In the genomic region with DNA sequence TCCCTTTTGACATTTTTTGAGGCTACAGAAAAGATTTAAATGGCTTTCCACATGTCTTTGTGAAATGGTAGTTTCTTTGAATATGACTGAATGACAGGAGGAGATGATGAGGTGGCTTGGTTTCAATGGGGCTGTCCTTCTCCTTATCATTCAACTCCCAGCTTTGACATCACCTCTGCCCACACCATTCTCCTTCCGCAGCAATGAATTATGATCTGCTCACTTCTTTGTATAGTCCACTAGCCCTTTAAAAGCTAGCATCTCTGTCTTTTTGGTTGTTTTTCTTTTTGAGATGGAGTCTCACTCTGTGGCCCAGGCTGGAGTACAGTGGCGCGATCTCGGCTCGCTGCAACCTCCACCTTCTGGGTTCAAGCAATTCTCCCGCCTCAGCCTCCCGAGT, we compare ENCODE assay signal across 37 cellular contexts.
"Had no signal": no experiment of that assay in that cellular context is flagged by ENCODE, and none has a peak within 500 bp of the region (broad histone marks: within the 10 kb centered on the region; RNA-seq: fewer than 3 reads in every experiment).

No MANE protein-coding gene starts in this region.

- FAIRE-seq: bronchial epithelial cell had no signal

- H3K27ac ChIP-seq: ascending aorta, cardiac muscle cell, colonic mucosa, WERI-Rb-1 had no signal

- H3K9me3 Mint-ChIP-seq: activated B cell treated with CpG ODN at 0.5 μM for 24 hours; activated CD4-positive, alpha-beta memory T cell treated with anti-CD3 and anti-CD28 coated beads for 36 hours; activated CD4-positive, alpha-beta T cell treated with anti-CD3 and anti-CD28 coated beads, Interleukin-2, amount 10 ng/mL, durations not matched to agents 24 days and 14 days; activated naive CD4-positive, alpha-beta T cell treated with anti-CD3 and anti-CD28 coated beads, Interleukin-2, amount 10 ng/mL, durations not matched to agents 7 days and 5 days; activated naive CD4-positive, alpha-beta T cell treated with anti-CD3 and anti-CD28 coated beads, Interleukin-2, amount 50 U/mL, for 24 hours; activated naive CD8-positive, alpha-beta T cell treated with anti-CD3 and anti-CD28 coated beads, Interleukin-2, amount 10 ng/mL, durations not matched to agents 7 days and 5 days; activated naive CD8-positive, alpha-beta T cell treated with anti-CD3 and anti-CD28 coated beads, Interleukin-2, amount 50 U/mL, for 24 hours; activated T-cell treated with anti-CD3 and anti-CD28 coated beads, Interleukin-2, amount 50 U/mL, for 24 hours; activated T-helper 2 cell treated with anti-CD3 and anti-CD28 coated beads, Interferon-gamma antibody, Interleukin-2, Interleukin-4, amounts not matched to agents 10 μg/mL and 5 μg/mL and 100 μg/mL, durations not matched to agents 14 hours and 24 hours and 36 hours; central memory CD8-positive, alpha-beta T cell; T-helper 1 cell treated with Interleukin-12 subunit alpha and Interleukin-12 subunit beta and Interleukin-4 antibody, amounts not matched to agents 30 μg/mL and 1 μg/mL, for 36 hours; T-helper 2 cell treated with Interferon-gamma antibody and Interleukin-4, amounts not matched to agents 5 μg/mL and 100 μg/mL, for 36 hours had no signal

- H3K4me1 Mint-ChIP-seq: activated B cell treated with CpG ODN at 0.5 μM for 24 hours; activated CD4-positive, alpha-beta T cell treated with anti-CD3 and anti-CD28 coated beads, Interleukin-2, amount 10 ng/mL, durations not matched to agents 24 days and 14 days; activated CD8-positive, alpha-beta memory T cell treated with anti-CD3 and anti-CD28 coated beads, Interleukin-2, amount 10 ng/mL, durations not matched to agents 7 days and 5 days; activated naive CD4-positive, alpha-beta T cell treated with anti-CD3 and anti-CD28 coated beads, Interleukin-2, amount 10 ng/mL, durations not matched to agents 7 days and 5 days; activated naive CD4-positive, alpha-beta T cell treated with anti-CD3 and anti-CD28 coated beads, Interleukin-2, amount 50 U/mL, for 24 hours; activated naive CD8-positive, alpha-beta T cell treated with anti-CD3 and anti-CD28 coated beads, Interleukin-2, amount 10 ng/mL, durations not matched to agents 7 days and 5 days; activated naive CD8-positive, alpha-beta T cell treated with anti-CD3 and anti-CD28 coated beads, Interleukin-2, amount 50 U/mL, for 24 hours; brain; central memory CD8-positive, alpha-beta T cell had no signal

- H3K4me3 ChIP-seq: ascending aorta, cardiac muscle cell, colonic mucosa had no signal

- H3K27me3 Mint-ChIP-seq: activated naive CD4-positive, alpha-beta T cell treated with anti-CD3 and anti-CD28 coated beads, Interleukin-2, amount 50 U/mL, for 24 hours; activated naive CD8-positive, alpha-beta T cell treated with anti-CD3 and anti-CD28 coated beads, Interleukin-2, amount 50 U/mL, for 24 hours; activated T-cell treated with anti-CD3 and anti-CD28 coated beads, Interleukin-2, amount 50 U/mL, for 24 hours had no signal

- H3K36me3 Mint-ChIP-seq: activated CD4-positive, alpha-beta memory T cell treated with anti-CD3 and anti-CD28 coated beads for 36 hours; activated CD8-positive, alpha-beta memory T cell treated with anti-CD3 and anti-CD28 coated beads, Interleukin-2, amount 10 ng/mL, durations not matched to agents 7 days and 5 days; activated naive CD4-positive, alpha-beta T cell treated with anti-CD3 and anti-CD28 coated beads, Interleukin-2, amount 10 ng/mL, durations not matched to agents 7 days and 5 days; activated naive CD4-positive, alpha-beta T cell treated with anti-CD3 and anti-CD28 coated beads, Interleukin-2, amount 50 U/mL, for 24 hours; activated naive CD8-positive, alpha-beta T cell; activated naive CD8-positive, alpha-beta T cell treated with anti-CD3 and anti-CD28 coated beads, Interleukin-2, amount 10 ng/mL, durations not matched to agents 7 days and 5 days; brain had no signal

- H3K4me3 Mint-ChIP-seq: activated B cell treated with CpG ODN at 0.5 μM for 24 hours; activated CD4-positive, alpha-beta memory T cell treated with anti-CD3 and anti-CD28 coated beads for 36 hours; activated CD4-positive, alpha-beta T cell treated with anti-CD3 and anti-CD28 coated beads, Interleukin-2, amount 10 ng/mL, durations not matched to agents 24 days and 14 days; activated CD8-positive, alpha-beta memory T cell treated with anti-CD3 and anti-CD28 coated beads, Interleukin-2, amount 10 ng/mL, durations not matched to agents 7 days and 5 days; activated CD8-positive, alpha-beta T cell treated with anti-CD3 and anti-CD28 coated beads, Interleukin-2, amount 10 ng/mL, durations not matched to agents 7 days and 5 days; activated naive CD4-positive, alpha-beta T cell treated with anti-CD3 and anti-CD28 coated beads, Interleukin-2, amount 10 ng/mL, durations not matched to agents 7 days and 5 days; activated naive CD4-positive, alpha-beta T cell treated with anti-CD3 and anti-CD28 coated beads, Interleukin-2, amount 50 U/mL, for 24 hours; activated naive CD8-positive, alpha-beta T cell; activated naive CD8-positive, alpha-beta T cell treated with anti-CD3 and anti-CD28 coated beads, Interleukin-2, amount 10 ng/mL, durations not matched to agents 7 days and 5 days; activated naive CD8-positive, alpha-beta T cell treated with anti-CD3 and anti-CD28 coated beads, Interleukin-2, amount 50 U/mL, for 24 hours; activated T-cell treated with anti-CD3 and anti-CD28 coated beads, Interleukin-2, amount 50 U/mL, for 24 hours; brain; central memory CD8-positive, alpha-beta T cell; T-helper 1 cell treated with Interleukin-12 subunit alpha and Interleukin-12 subunit beta and Interleukin-4 antibody, amounts not matched to agents 30 μg/mL and 1 μg/mL, for 36 hours; T-helper 2 cell treated with Interferon-gamma antibody and Interleukin-4, amounts not matched to agents 5 μg/mL and 100 μg/mL, for 36 hours had no signal

- H3K27me3 ChIP-seq: ascending aorta, cardiac muscle cell, colonic mucosa had no signal

- H3K4me1 ChIP-seq: ascending aorta, colonic mucosa had no signal

- H3K27ac Mint-ChIP-seq: activated B cell treated with CpG ODN at 0.5 μM for 24 hours; activated CD4-positive, alpha-beta memory T cell treated with anti-CD3 and anti-CD28 coated beads for 36 hours; activated CD4-positive, alpha-beta T cell treated with anti-CD3 and anti-CD28 coated beads, Interleukin-2, amount 10 ng/mL, durations not matched to agents 24 days and 14 days; activated CD8-positive, alpha-beta memory T cell treated with anti-CD3 and anti-CD28 coated beads, Interleukin-2, amount 10 ng/mL, durations not matched to agents 7 days and 5 days; activated CD8-positive, alpha-beta T cell treated with anti-CD3 and anti-CD28 coated beads, Interleukin-2, amount 10 ng/mL, durations not matched to agents 7 days and 5 days; activated naive CD4-positive, alpha-beta T cell treated with anti-CD3 and anti-CD28 coated beads, Interleukin-2, amount 10 ng/mL, durations not matched to agents 7 days and 5 days; activated naive CD4-positive, alpha-beta T cell treated with anti-CD3 and anti-CD28 coated beads, Interleukin-2, amount 50 U/mL, for 24 hours; activated naive CD8-positive, alpha-beta T cell; activated naive CD8-positive, alpha-beta T cell treated with anti-CD3 and anti-CD28 coated beads, Interleukin-2, amount 10 ng/mL, durations not matched to agents 7 days and 5 days; activated naive CD8-positive, alpha-beta T cell treated with anti-CD3 and anti-CD28 coated beads, Interleukin-2, amount 50 U/mL, for 24 hours; activated T-cell treated with anti-CD3 and anti-CD28 coated beads, Interleukin-2, amount 50 U/mL, for 24 hours; activated T-helper 2 cell treated with anti-CD3 and anti-CD28 coated beads, Interferon-gamma antibody, Interleukin-2, Interleukin-4, amounts not matched to agents 10 μg/mL and 5 μg/mL and 100 μg/mL, durations not matched to agents 14 hours and 24 hours and 36 hours; brain; T-helper 1 cell treated with Interleukin-12 subunit alpha and Interleukin-12 subunit beta and Interleukin-4 antibody, amounts not matched to agents 30 μg/mL and 1 μg/mL, for 36 hours; T-helper 2 cell treated with Interferon-gamma antibody and Interleukin-4, amounts not matched to agents 5 μg/mL and 100 μg/mL, for 36 hours had no signal

- H3K9me3 ChIP-seq: ascending aorta, colonic mucosa had no signal

- ATAC-seq: activated CD8-positive, alpha-beta memory T cell treated with anti-CD3 and anti-CD28 coated beads, Interleukin-2, amount 10 ng/mL, durations not matched to agents 7 days and 5 days; activated CD8-positive, alpha-beta T cell treated with anti-CD3 and anti-CD28 coated beads, Interleukin-2, amount 10 ng/mL, durations not matched to agents 7 days and 5 days; activated naive CD8-positive, alpha-beta T cell treated with anti-CD3 and anti-CD28 coated beads, Interleukin-2, amount 50 U/mL, for 24 hours had no signal

- H3K36me3 ChIP-seq: ascending aorta, cardiac muscle cell, colonic mucosa, WERI-Rb-1 had no signal

- DNase-seq: activated B cell treated with CpG ODN at 0.5 μM for 24 hours; activated CD4-positive, alpha-beta memory T cell treated with anti-CD3 and anti-CD28 coated beads for 36 hours; activated CD4-positive, alpha-beta T cell treated with anti-CD3 and anti-CD28 coated beads for 4 hours; activated CD4-positive, alpha-beta T cell treated with anti-CD3 and anti-CD28 coated beads, Interleukin-2, amount 10 ng/mL, durations not matched to agents 24 days and 14 days; activated CD4-positive, alpha-beta T cell treated with anti-CD3 and anti-CD28 coated beads, Interleukin-2, amount 50 U/mL, for 1 hour; activated CD4-positive, alpha-beta T cell treated with anti-CD3 and anti-CD28 coated beads, Interleukin-2, amount 50 U/mL, for 4 hours; activated CD4-positive, CD25-positive, alpha-beta regulatory T cell treated with anti-CD3 and anti-CD28 coated beads, Interleukin-2, amount 50 U/mL, for 72 hours; activated CD8-positive, alpha-beta memory T cell treated with anti-CD3 and anti-CD28 coated beads for 24 hours; activated CD8-positive, alpha-beta memory T cell treated with anti-CD3 and anti-CD28 coated beads, Interleukin-2, amount 10 ng/mL, durations not matched to agents 7 days and 5 days; activated CD8-positive, alpha-beta memory T cell treated with anti-CD3 and anti-CD28 coated beads, Interleukin-2, amount 50 U/mL, for 48 hours; activated CD8-positive, alpha-beta T cell treated with anti-CD3 and anti-CD28 coated beads, Interleukin-2, amount 10 ng/mL, durations not matched to agents 7 days and 5 days; activated effector memory CD4-positive, alpha-beta T cell treated with Interleukin-2 at 50 U/mL for 16 hours; activated gamma-delta T cell; activated naive CD4-positive, alpha-beta T cell treated with anti-CD3 and anti-CD28 coated beads, Interleukin-2, amount 10 ng/mL, durations not matched to agents 7 days and 5 days; activated naive CD4-positive, alpha-beta T cell treated with Interleukin-2 at 50 U/mL for 16 hours; activated naive CD8-positive, alpha-beta T cell treated with anti-CD3 and anti-CD28 coated beads, Interleukin-2, amount 10 ng/mL, durations not matched to agents 7 days and 5 days; activated naive CD8-positive, alpha-beta T cell treated with anti-CD3 and anti-CD28 coated beads, Interleukin-2, amount 50 U/mL, for 24 hours; activated T-cell treated with anti-CD3 and anti-CD28 coated beads, Interleukin-2, amount 50 U/mL, for 24 hours; activated T-cell treated with anti-CD3 and anti-CD28 coated beads, Interleukin-2, amount 50 U/mL, for 48 hours; amygdala; anterior cingulate cortex; caudate nucleus; cerebellar nuclear complex; colonic mucosa; T-helper 2 cell; T-helper 9 cell; WERI-Rb-1 had no signal
